ENCODE assay signal across 13 cellular contexts in the genomic region with DNA sequence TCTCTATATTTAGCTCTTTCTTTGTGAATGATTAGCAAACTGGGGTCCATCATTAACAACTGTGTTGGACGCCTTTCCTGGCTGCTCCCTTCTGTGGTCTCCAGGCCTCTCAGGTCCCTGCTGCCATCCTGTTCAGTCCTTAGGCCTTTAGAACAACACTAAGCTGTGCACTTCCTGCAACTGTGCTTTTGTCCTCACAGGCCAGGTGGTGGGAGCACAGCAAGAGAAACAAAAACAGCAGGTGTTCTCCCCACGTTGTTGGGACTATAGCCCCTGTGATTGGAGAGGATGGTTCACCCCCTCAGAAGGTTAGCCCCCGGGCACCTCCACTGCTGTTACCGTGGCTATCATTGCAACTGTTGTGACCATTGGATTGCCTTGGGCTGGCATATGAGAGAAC.
DNase-seq lines count a peak whose midpoint lies in the region; ATAC-seq, FAIRE-seq and TF ChIP-seq lines count a peak whose summit lies in the region.
"Had no signal": no experiment of that assay in that cellular context is flagged by ENCODE, and none has a peak within 500 bp of the region (broad histone marks: within the 10 kb centered on the region; RNA-seq: fewer than 3 reads in every experiment).

No MANE protein-coding gene starts in this region.

- no peaks in the 10 kb centered on the region for H3K79me2 ChIP-seq in OCI-LY3 (ENCODE audit: low read length)

- H3K4me2 ChIP-seq in OCI-LY3 (ENCODE audit: low read length): no peak overlapping the region

- peak overlapping the region; percentile 65 for H2AFZ ChIP-seq in OCI-LY3 (ENCODE audit: low read depth, low read length)

- TF ChIP-seq CTCF in OCI-LY3 (IDR thresholded peaks at IDR 0.05; ENCODE audit: low read depth, low read length) (no peak), GM10266 (IDR thresholded peaks at IDR 0.05; ENCODE audit: control insufficient read depth, insufficient read depth, low read depth, missing control alignments) (no peak)

- FAIRE-seq in GM19239 (lab: Jason Lieb, UNC): peak; percentile 64

- no peaks in the 10 kb centered on the region for H3K36me3 ChIP-seq in OCI-LY3 (replicated peaks; ENCODE audit: low read depth, low read length)
- H3K36me3 ChIP-seq: BE2C, stomach had no signal

- no peaks in the 10 kb centered on the region for H4K20me1 ChIP-seq in OCI-LY3 (ENCODE audit: insufficient read depth, low read length)

- no peaks in the 10 kb centered on the region for H3K9me3 ChIP-seq in OCI-LY3 (ENCODE audit: insufficient read depth, low read length)
- H3K9me3 ChIP-seq: BE2C, stomach had no signal

- no peak overlapping the region for H3K4me3 ChIP-seq in OCI-LY3 (ENCODE audit: low read length)
- H3K4me3 ChIP-seq: lung, stomach had no signal

- 0 out of 2 replicates have a peak, but pooled peaks cover 3% of the 10 kb centered on the region for H3K4me1 ChIP-seq in OCI-LY3 (ENCODE audit: low read length)
- H3K4me1 ChIP-seq: BE2C had no signal

- peak; percentile 71 for DNase-seq in DMS53 treated with DMSO at 0.1 percent for 48 hours (lab: John Stamatoyannopoulos, UW; ENCODE audit: unreplicated experiment)
- DNase-seq in GM19239 (ENCODE audit: insufficient read length, low spot score): no peak
- DNase-seq in GM10266 (ENCODE audit: extremely low spot score): no peak
- DNase-seq in substantia nigra (lab: John Stamatoyannopoulos, UW): no peak
- DNase-seq: activated CD8-positive, alpha-beta memory T cell treated with anti-CD3 and anti-CD28 coated beads for 24 hours; activated gamma-delta T cell treated with Interleukin-2 at 50 U/mL for 16 hours; BE2C; stomach had no signal

- no peaks in the 10 kb centered on the region for H3K27me3 ChIP-seq in OCI-LY3 (ENCODE audit: low read depth, low read length)
- H3K27me3 ChIP-seq: BE2C, stomach had no signal

- no peak overlapping the region for H3K9ac ChIP-seq in OCI-LY3 (ENCODE audit: low read length)

- ATAC-seq in HG03139 (IDR thresholded peaks at IDR 0.05; ENCODE audit: unreplicated experiment) (peak; percentile 73), HG02763 (IDR thresholded peaks at IDR 0.05; ENCODE audit: unreplicated experiment) (no peak), GM21360 (IDR thresholded peaks at IDR 0.05; ENCODE audit: unreplicated experiment) (no peak)

- H3K27ac ChIP-seq in OCI-LY3 (ENCODE audit: low read length) (no peak overlapping the region), substantia nigra (ENCODE audit: low read depth, low read length, poor library complexity, severe bottlenecking) (no peak overlapping the region)
- H3K27ac ChIP-seq: stomach had no signal
